19 cellular contexts compared by ENCODE assay signal in the genomic region with DNA sequence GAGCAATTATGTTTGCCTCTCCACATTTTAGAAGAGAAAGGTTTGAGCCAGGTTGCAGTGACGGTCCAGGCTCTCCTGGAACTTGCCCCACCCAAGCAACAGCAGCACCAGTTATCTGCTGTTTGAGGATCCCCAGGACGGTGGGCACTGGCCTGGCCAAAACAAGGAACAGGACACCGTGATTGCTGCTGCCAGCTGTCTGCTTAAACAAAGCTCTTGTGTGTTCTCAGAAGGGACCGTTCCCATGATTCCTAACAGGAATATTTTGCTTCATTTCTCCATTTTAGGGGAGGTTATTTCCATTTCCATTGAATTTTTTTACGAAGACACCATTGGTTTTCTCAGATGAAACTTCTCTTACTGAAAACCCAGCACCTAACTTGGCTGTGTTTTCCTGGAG.
"Had no signal": no experiment of that assay in that cellular context is flagged by ENCODE, and none has a peak within 500 bp of the region (broad histone marks: within the 10 kb centered on the region; RNA-seq: fewer than 3 reads in every experiment).

No MANE protein-coding gene starts in this region.

- H3K4me1 ChIP-seq: colonic mucosa, gastrocnemius medialis, tibial artery, vagina had no signal

- DNase-seq: activated CD4-positive, alpha-beta T cell treated with anti-CD3 and anti-CD28 coated beads, Interleukin-2, amount 50 U/mL, for 48 hours; activated CD8-positive, alpha-beta memory T cell treated with anti-CD3 and anti-CD28 coated beads, Interleukin-2, amount 10 ng/mL, durations not matched to agents 7 days and 5 days; activated gamma-delta T cell treated with Interleukin-2 at 50 U/mL for 16 hours; activated T-cell treated with anti-CD3 and anti-CD28 coated beads, Interleukin-2, amount 50 U/mL, for 48 hours; colonic mucosa; effector memory CD4-positive, alpha-beta T cell; gastrocnemius medialis; kidney; left ventricle myocardium superior; naive thymus-derived CD8-positive, alpha-beta T cell; stimulated activated CD4-positive, alpha-beta T cell treated with anti-CD3 and anti-CD28 coated beads, Interleukin-2, amount 100 ng/mL, for 48 hours; stomach; tibial artery had no signal

- H3K27me3 ChIP-seq: colonic mucosa, gastrocnemius medialis, stomach, tibial artery, vagina had no signal

- H3K36me3 ChIP-seq: colonic mucosa had no signal

- H3K4me3 Mint-ChIP-seq: activated CD8-positive, alpha-beta memory T cell treated with anti-CD3 and anti-CD28 coated beads, Interleukin-2, amount 10 ng/mL, durations not matched to agents 7 days and 5 days; naive thymus-derived CD8-positive, alpha-beta T cell; T-helper 1 cell treated with Interleukin-12 subunit alpha and Interleukin-12 subunit beta and Interleukin-4 antibody, amounts not matched to agents 30 μg/mL and 1 μg/mL, for 36 hours had no signal

- H3K4me3 ChIP-seq: colonic mucosa, gastrocnemius medialis, stomach, tibial artery, vagina had no signal

- FAIRE-seq: astrocyte, kidney had no signal

- H3K27me3 Mint-ChIP-seq: activated CD8-positive, alpha-beta memory T cell treated with anti-CD3 and anti-CD28 coated beads, Interleukin-2, amount 10 ng/mL, durations not matched to agents 7 days and 5 days; naive thymus-derived CD8-positive, alpha-beta T cell had no signal

- H3K27ac Mint-ChIP-seq: activated CD8-positive, alpha-beta memory T cell treated with anti-CD3 and anti-CD28 coated beads, Interleukin-2, amount 10 ng/mL, durations not matched to agents 7 days and 5 days; T-helper 1 cell treated with Interleukin-12 subunit alpha and Interleukin-12 subunit beta and Interleukin-4 antibody, amounts not matched to agents 30 μg/mL and 1 μg/mL, for 36 hours had no signal

- ATAC-seq: activated CD4-positive, CD25-positive, alpha-beta regulatory T cell treated with anti-CD3 and anti-CD28 coated beads, Interleukin-2, amount 50 U/mL, for 24 hours; activated CD8-positive, alpha-beta memory T cell treated with anti-CD3 and anti-CD28 coated beads, Interleukin-2, amount 10 ng/mL, durations not matched to agents 7 days and 5 days; gastrocnemius medialis; left ventricle myocardium superior; naive thymus-derived CD8-positive, alpha-beta T cell; SK-N-SH treated with all-trans-retinoic acid at 6 μM for 48 hours had no signal

- H3K9me3 Mint-ChIP-seq: naive thymus-derived CD8-positive, alpha-beta T cell; T-helper 1 cell treated with Interleukin-12 subunit alpha and Interleukin-12 subunit beta and Interleukin-4 antibody, amounts not matched to agents 30 μg/mL and 1 μg/mL, for 36 hours had no signal

- H3K27ac ChIP-seq: colonic mucosa, epithelial cell of prostate, stomach, tibial artery, vagina had no signal

- H3K9me3 ChIP-seq: colonic mucosa, gastrocnemius medialis, stomach, tibial artery, vagina had no signal
